In genomic region chr1:32521165-32521564, GRCh38 we compare ENCODE assay signal across 11 cellular contexts. TPM values are rescaled to one million over a fixed set of nuclear protein-coding genes. Genes with fewer than 3 reads are reported as not detected.
DNase-seq lines count a peak whose midpoint lies in the region; ATAC-seq, FAIRE-seq and TF ChIP-seq lines count a peak whose summit lies in the region.
"Had no signal": no experiment of that assay in that cellular context is flagged by ENCODE, and none has a peak within 500 bp of the region (broad histone marks: within the 10 kb centered on the region; RNA-seq: fewer than 3 reads in every experiment).

No MANE protein-coding gene starts in this region.

- BruUV-seq in OCI-LY7 (replicated peaks; lab: Mats Ljungman, UMichigan): no TSS peak

- H3K27ac Mint-ChIP-seq in chondrocyte (ENCODE audit: unreplicated experiment): peak overlapping the region; percentile 18
- peak overlapping the region; percentile 48 for H3K27ac Mint-ChIP-seq in stimulated activated effector memory CD8-positive, alpha-beta T cell treated with anti-CD3 and anti-CD28 coated beads, Interleukin-12 subunit alpha, Interleukin-12 subunit beta, amount 100 ng/mL, for 72 hours

- TF ChIP-seq CTCF in OCI-LY7 (conservative IDR thresholded peaks at IDR 0.05; ENCODE audit: low read length) (peak; percentile 57; the same call in 1 of the 2 replicates), chondrocyte (IDR thresholded peaks at IDR 0.05) (no peak)

- intact Hi-C loops in OCI-LY7 (cut with micrococcal nuclease; ENCODE audit: unreplicated experiment): loop anchor here (1.0 to 5.0 kb wide), 2 partner anchors 129 to 176 kb away; partner anchors contain the start of gene ZBTB8OS

- no peak for FAIRE-seq in GM12891 (lab: Jason Lieb, UNC)

- peaks cover 7% of the 10 kb centered on the region for H3K4me1 ChIP-seq in OCI-LY7 (ENCODE audit: insufficient read depth, low read length, poor library complexity, severe bottlenecking)
- H3K4me1 ChIP-seq: right atrium auricular region had no signal

- H4K20me1 ChIP-seq in OCI-LY7 (ENCODE audit: insufficient read depth, low read length): no peaks in the 10 kb centered on the region

- H3K4me3 Mint-ChIP-seq in activated T-cell treated with anti-CD3 and anti-CD28 coated beads, Interleukin-2, amount 50 U/mL, for 4 hours: peak overlapping the region; percentile 55
- peak overlapping the region; percentile 76 for H3K4me3 Mint-ChIP-seq in chondrocyte (ENCODE audit: unreplicated experiment)
- H3K4me3 Mint-ChIP-seq in stimulated activated effector memory CD8-positive, alpha-beta T cell treated with anti-CD3 and anti-CD28 coated beads, Interleukin-12 subunit alpha, Interleukin-12 subunit beta, amount 100 ng/mL, for 72 hours: peak overlapping the region; percentile 57

- H3K36me3 Mint-ChIP-seq in activated T-cell treated with anti-CD3 and anti-CD28 coated beads, Interleukin-2, amount 50 U/mL, for 4 hours (ENCODE audit: insufficient read depth): no peaks in the 10 kb centered on the region
- H3K36me3 Mint-ChIP-seq in chondrocyte (ENCODE audit: low read depth): no peaks in the 10 kb centered on the region
- no peaks in the 10 kb centered on the region for H3K36me3 Mint-ChIP-seq in stimulated activated effector memory CD8-positive, alpha-beta T cell treated with anti-CD3 and anti-CD28 coated beads, Interleukin-12 subunit alpha, Interleukin-12 subunit beta, amount 100 ng/mL, for 72 hours

- CTCF ChIA-PET in OCI-LY7 (lab: Charles Lee; ENCODE audit: unreplicated experiment): interaction anchor here (0.7 to 1.5 kb wide), 3 partner anchors 40 to 265 kb away, joined by 3 to 4 read pairs (median 3); no protein-coding TSS in a partner anchor

- TF ChIP-seq POLR2A in GM12891 (IDR thresholded peaks at IDR 0.05; ENCODE audit: low read depth, low read length): no peak

- POLR2A ChIA-PET in OCI-LY7 (lab: Charles Lee): interaction anchor here (0.6 to 2.4 kb wide), 9 partner anchors 18 to 669 kb away, joined by 3 to 8 read pairs (median 4); partner anchors contain the start of genes RBBP4 and ZBTB8OS

- ATAC-seq in activated T-cell treated with anti-CD3 and anti-CD28 coated beads, Interleukin-2, amount 50 U/mL, for 4 hours: no peak
- no peak for ATAC-seq in stimulated activated effector memory CD8-positive, alpha-beta T cell treated with anti-CD3 and anti-CD28 coated beads, Interleukin-12 subunit alpha, Interleukin-12 subunit beta, amount 100 ng/mL, for 72 hours
- ATAC-seq in GM21529 (IDR thresholded peaks at IDR 0.05; ENCODE audit: unreplicated experiment): no peak
- ATAC-seq in HG03095 (IDR thresholded peaks at IDR 0.05; ENCODE audit: unreplicated experiment): no peak

- H3K27me3 Mint-ChIP-seq in activated T-cell treated with anti-CD3 and anti-CD28 coated beads, Interleukin-2, amount 50 U/mL, for 4 hours (ENCODE audit: low read depth): peaks cover 13% of the 10 kb centered on the region
- H3K27me3 Mint-ChIP-seq in chondrocyte (ENCODE audit: low read depth): no peaks in the 10 kb centered on the region

- H3K4me3 ChIP-seq in OCI-LY7 (ENCODE audit: low read depth, low read length, poor library complexity, severe bottlenecking): peak overlapping the region; percentile 60

- no peaks in the 10 kb centered on the region for H3K36me3 ChIP-seq in OCI-LY7 (ENCODE audit: insufficient read depth, low read length)
- H3K36me3 ChIP-seq: right atrium auricular region had no signal

- peak overlapping the region; percentile 83 for H2AFZ ChIP-seq in OCI-LY7 (ENCODE audit: low read length)

- H3K4me2 ChIP-seq in OCI-LY7 (ENCODE audit: low read length): peak overlapping the region; percentile 71

- H3K9me3 Mint-ChIP-seq in activated T-cell treated with anti-CD3 and anti-CD28 coated beads, Interleukin-2, amount 50 U/mL, for 4 hours: no peaks in the 10 kb centered on the region
- no peaks in the 10 kb centered on the region for H3K9me3 Mint-ChIP-seq in chondrocyte (ENCODE audit: low read depth)
- no peaks in the 10 kb centered on the region for H3K9me3 Mint-ChIP-seq in stimulated activated effector memory CD8-positive, alpha-beta T cell treated with anti-CD3 and anti-CD28 coated beads, Interleukin-12 subunit alpha, Interleukin-12 subunit beta, amount 100 ng/mL, for 72 hours

- DNase-seq in activated T-cell treated with anti-CD3 and anti-CD28 coated beads, Interleukin-2, amount 50 U/mL, for 4 hours: no peak
- DNase-seq in activated T-cell treated with anti-CD3 and anti-CD28 coated beads for 4 hours: no peak
- DNase-seq in OCI-LY7 (ENCODE audit: low spot score): peak; percentile 44
- no peak for DNase-seq in chondrocyte (ENCODE audit: low spot score)
- no peak for DNase-seq in stimulated activated effector memory CD8-positive, alpha-beta T cell treated with anti-CD3 and anti-CD28 coated beads, Interleukin-12 subunit alpha, Interleukin-12 subunit beta, amount 100 ng/mL, for 72 hours (ENCODE audit: low spot score in 2 of 2)
- no peak for DNase-seq in GM12891 (ENCODE audit: insufficient read length, low spot score)

- H3K27ac ChIP-seq in OCI-LY7 (ENCODE audit: low read depth, low read length, poor library complexity, severe bottlenecking): no peak overlapping the region
- H3K27ac ChIP-seq: right atrium auricular region had no signal

- peaks cover 2% of the 10 kb centered on the region for H3K4me1 Mint-ChIP-seq in activated T-cell treated with anti-CD3 and anti-CD28 coated beads, Interleukin-2, amount 50 U/mL, for 4 hours (ENCODE audit: low read depth)
- H3K4me1 Mint-ChIP-seq in chondrocyte (ENCODE audit: low read depth): peaks cover 7% of the 10 kb centered on the region
- H3K4me1 Mint-ChIP-seq in stimulated activated effector memory CD8-positive, alpha-beta T cell treated with anti-CD3 and anti-CD28 coated beads, Interleukin-12 subunit alpha, Interleukin-12 subunit beta, amount 100 ng/mL, for 72 hours: peaks cover 12% of the 10 kb centered on the region

- no peaks in the 10 kb centered on the region for H3K9me3 ChIP-seq in OCI-LY7 (ENCODE audit: low read length)
- H3K9me3 ChIP-seq: right atrium auricular region had no signal

- no peaks in the 10 kb centered on the region for H3K79me2 ChIP-seq in OCI-LY7 (ENCODE audit: insufficient read depth, low read depth, low read length)

- H3K9me2 ChIP-seq in OCI-LY7 (ENCODE audit: insufficient read depth, low read length): no peaks in the 10 kb centered on the region

TF ChIP-seq in GM12891, 5 proteins besides CTCF, POLR2A, EP300 and RAD21:
- no peak for TF ChIP-seq PAX5 (IDR thresholded peaks at IDR 0.05; ENCODE audit: insufficient read depth, low read length, severe bottlenecking)
- TF ChIP-seq SPI1 (IDR thresholded peaks at IDR 0.05; ENCODE audit: low read depth, low read length): no peak
- TF ChIP-seq POLR2AphosphoS5 (IDR thresholded peaks at IDR 0.05; ENCODE audit: low read depth, low read length): no peak
- no peak for TF ChIP-seq TAF1 (IDR thresholded peaks at IDR 0.05; ENCODE audit: low read depth, low read length)
- no peak for TF ChIP-seq POU2F2 (IDR thresholded peaks at IDR 0.05; ENCODE audit: low read depth, low read length)

RNA-seq across cellular contexts. Expression of gene ZBTB8A, which starts 18.1 kb away (rescaled TPM):
- total RNA-seq in activated T-cell treated with anti-CD3 and anti-CD28 coated beads, Interleukin-2, amount 50 U/mL, for 4 hours: under 1 TPM; 0.19 to 0.24 (median 0.23) TPM
- total RNA-seq in OCI-LY7 (2014; rRNA removed; shearing (Covaris generic)): 0.54 and 1.5 TPM in 2 replicates
- total RNA-seq in OCI-LY7 (2022) (0.24 and 0.29 TPM in 2 replicates), chondrocyte (11.8 to 13.2 TPM (median 12.7 TPM) in 3 replicates)
- polyA plus RNA-seq in GM12891 (2012; ENCODE audit: low read depth, missing spikeins): 0.56 TPM

RNA-seq across cellular contexts. Expression of gene ZBTB8B, which starts 56.3 kb away (rescaled TPM):
- total RNA-seq in activated T-cell treated with anti-CD3 and anti-CD28 coated beads, Interleukin-2, amount 50 U/mL, for 4 hours: not detected
- 0.03 TPM in 1 of 2 replicates, not detected in the other for total RNA-seq in OCI-LY7 (2014; rRNA removed; shearing (Covaris generic))
- total RNA-seq in OCI-LY7 (2022): not detected in 2 replicates
- 0.30 to 0.53 TPM (median 0.33 TPM) in 3 replicates for total RNA-seq in chondrocyte
- polyA plus RNA-seq in GM12891 (2012; ENCODE audit: low read depth, missing spikeins): 0.04 TPM
- total RNA-seq: Right ventricle myocardium superior had no signal
- polyA plus RNA-seq: BJ had no signal
